Comparison of ENCODE assay signal across 21 cellular contexts in the genomic region with DNA sequence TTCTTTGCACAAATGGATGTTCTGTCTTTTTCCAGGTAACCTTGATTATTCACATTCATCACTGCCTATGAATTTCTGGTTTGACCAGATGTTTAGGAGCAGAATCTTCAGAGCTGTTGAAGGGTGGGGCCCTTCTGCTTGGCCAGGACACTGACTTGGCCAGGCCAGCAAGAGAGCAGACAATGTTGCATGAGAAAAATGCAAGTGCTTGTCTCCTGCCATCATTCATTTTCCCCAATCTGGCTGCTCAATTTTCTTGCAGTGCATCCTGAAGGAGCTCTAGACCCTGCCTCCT. TPM values are rescaled to one million over a fixed set of nuclear protein-coding genes. Genes with fewer than 3 reads are reported as not detected.
DNase-seq lines count a peak whose midpoint lies in the region; ATAC-seq and TF ChIP-seq lines count a peak whose summit lies in the region.
"Had no signal": no experiment of that assay in that cellular context is flagged by ENCODE, and none has a peak within 500 bp of the region (broad histone marks: within the 10 kb centered on the region; RNA-seq: fewer than 3 reads in every experiment).

No MANE protein-coding gene starts in this region.

- peak; percentile 1 for ATAC-seq in GM18505 (IDR thresholded peaks at IDR 0.05; ENCODE audit: unreplicated experiment)
- ATAC-seq in HG03196 (IDR thresholded peaks at IDR 0.05; ENCODE audit: unreplicated experiment) = peak; percentile 5
- no peak for ATAC-seq in upper lobe of right lung
- ATAC-seq: activated T-helper 17 cell treated with anti-CD3 and anti-CD28 coated beads, Interleukin-2, amount 50 U/mL, for 72 hours had no signal

- H3K79me2 ChIP-seq in smooth muscle cell (ENCODE audit: low read depth) = no peaks in the 10 kb centered on the region

- no peaks in the 10 kb centered on the region for H4K20me1 ChIP-seq in smooth muscle cell (ENCODE audit: low read depth)

- intact Hi-C loops in upper lobe of right lung (cut with DNase I) = no loop called here

- TF ChIP-seq POLR2A in GM18505 (IDR thresholded peaks at IDR 0.05; ENCODE audit: borderline replicate concordance, extremely low read depth, insufficient read depth, insufficient read length) = peak; percentile 36

- H3K4me1 ChIP-seq in smooth muscle cell (ENCODE audit: low read depth) (no peaks in the 10 kb centered on the region), upper lobe of right lung (peaks cover 37% of the 10 kb centered on the region)
- H3K4me1 ChIP-seq: testis had no signal

- H3K4me3 ChIP-seq in smooth muscle cell (no peak overlapping the region), upper lobe of right lung (no peak overlapping the region)
- H3K4me3 ChIP-seq: testis had no signal

- no peaks in the 10 kb centered on the region for H3F3A ChIP-seq in smooth muscle cell (ENCODE audit: low read depth)

- TF ChIP-seq CTCF in smooth muscle cell (IDR thresholded peaks at IDR 0.05; ENCODE audit: borderline replicate concordance, insufficient read depth, poor library complexity, severe bottlenecking) (no peak), upper lobe of right lung (IDR thresholded peaks at IDR 0.05) (no peak)

- no peak overlapping the region for H2AFZ ChIP-seq in smooth muscle cell (ENCODE audit: low read depth)

- H3K36me3 ChIP-seq in smooth muscle cell (ENCODE audit: low read depth) (no peaks in the 10 kb centered on the region), upper lobe of right lung (no peaks in the 10 kb centered on the region)

- H3K27ac ChIP-seq in epithelial cell of prostate (peak overlapping the region; percentile 75), smooth muscle cell (ENCODE audit: low read depth) (peak overlapping the region; percentile 55), upper lobe of right lung (no peak overlapping the region)
- H3K27ac ChIP-seq: HL-60, testis had no signal

- no peak overlapping the region for H3K4me2 ChIP-seq in smooth muscle cell

- no peaks in the 10 kb centered on the region for H3K9me3 ChIP-seq in smooth muscle cell (replicated peaks; ENCODE audit: low read depth)
- no peaks in the 10 kb centered on the region for H3K9me3 ChIP-seq in upper lobe of right lung
- H3K9me3 ChIP-seq: testis had no signal

- DNase-seq in epithelial cell of prostate (ENCODE audit: low read depth, low spot score) = no peak
- no peak for DNase-seq in smooth muscle cell (lab: John Stamatoyannopoulos, UW; ENCODE audit: unreplicated experiment)
- no peak for DNase-seq in iPS-NIHi11 (ENCODE audit: low spot score)
- DNase-seq in upper lobe of right lung = no peak
- no peak for DNase-seq in NCI-H187 (lab: John Stamatoyannopoulos, UW)
- no peak for DNase-seq in UCSD-AML1 (lab: John Stamatoyannopoulos, UW; ENCODE audit: unreplicated experiment)
- DNase-seq: activated CD4-positive, alpha-beta T cell treated with anti-CD3 and anti-CD28 coated beads, Interleukin-2, amount 50 U/mL, for 48 hours; aorta; DMS79 treated with DMSO at 0.1 percent for 48 hours; dorsolateral prefrontal cortex; midbrain; NCI-H187 treated with DMSO at 0.1 percent for 48 hours; NCI-H748 treated with DMSO at 0.1 percent for 48 hours; testis had no signal

- no peaks in the 10 kb centered on the region for H3K27me3 ChIP-seq in smooth muscle cell (ENCODE audit: low read depth)
- no peaks in the 10 kb centered on the region for H3K27me3 ChIP-seq in upper lobe of right lung
- H3K27me3 ChIP-seq: testis had no signal

- H3K9ac ChIP-seq in smooth muscle cell (ENCODE audit: low read depth) = no peak overlapping the region

RNA-seq across cellular contexts. Expression of a gene that starts 1.6 kb away (rescaled TPM):
- total RNA-seq in smooth muscle cell = 1.3 and 6.1 TPM in 2 replicates
- 1.3 and 2.5 TPM in 2 replicates for polyA plus RNA-seq in smooth muscle cell
- 8.8 TPM for total RNA-seq in upper lobe of right lung
- total RNA-seq: activated T-helper 17 cell treated with anti-CD3 and anti-CD28 coated beads, Interleukin-2, amount 50 U/mL, for 72 hours; fibroblast of villous mesenchyme had no signal

RNA-seq across cellular contexts. Expression of a gene that starts 31.3 kb away (rescaled TPM):
- total RNA-seq in smooth muscle cell (not detected in 2 replicates), upper lobe of right lung (not detected)
- not detected in 2 replicates for polyA plus RNA-seq in smooth muscle cell
- total RNA-seq: activated T-helper 17 cell treated with anti-CD3 and anti-CD28 coated beads, Interleukin-2, amount 50 U/mL, for 72 hours; aorta; fibroblast of villous mesenchyme; H4; osteoblast had no signal
- polyA plus RNA-seq: aorta had no signal
